ENCODE assay signal across 8 cellular contexts in the genomic region with DNA sequence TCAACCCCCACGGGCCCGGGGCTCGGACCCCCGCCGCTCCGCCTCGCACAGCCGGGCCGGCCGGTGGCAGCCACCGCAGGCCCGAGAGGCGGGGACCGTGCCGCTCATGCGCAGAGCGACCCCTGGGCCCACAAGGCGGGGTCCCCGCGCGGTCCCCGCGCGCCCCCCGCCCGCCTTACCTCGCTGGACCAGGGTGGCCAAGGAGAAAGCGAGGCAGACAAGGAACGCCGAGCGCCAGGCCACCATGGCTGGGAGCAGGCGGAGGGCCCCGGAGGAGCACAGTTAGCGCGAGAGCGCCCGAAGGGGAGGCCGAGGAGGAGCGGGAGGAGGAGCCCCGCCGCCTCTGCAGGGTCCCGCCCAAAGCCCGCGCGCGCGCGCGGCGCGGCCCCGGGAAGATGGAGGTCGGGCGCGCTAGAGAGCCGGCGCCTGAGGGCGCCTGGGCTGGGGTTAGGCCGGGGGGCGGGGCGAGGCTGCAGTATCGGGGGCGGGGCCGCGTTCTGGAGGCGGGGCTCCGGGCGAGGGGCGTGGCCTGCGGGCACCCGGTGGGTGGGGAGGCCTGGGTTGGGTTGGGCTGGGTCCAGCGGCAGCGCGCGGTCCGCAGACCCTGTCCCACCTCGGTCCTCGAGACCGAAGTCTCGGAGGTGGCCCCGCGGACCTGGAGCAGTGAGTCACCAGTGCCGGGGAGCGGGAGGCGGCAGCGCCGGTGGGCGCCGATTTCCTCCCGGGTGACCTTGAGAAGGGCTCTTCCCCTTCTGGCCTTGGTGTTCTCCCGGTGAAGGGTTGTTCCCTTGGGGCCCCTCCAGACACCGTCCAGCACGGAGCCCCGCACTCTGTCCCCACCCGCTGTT.
A peak's percentile ranks its signal among the peaks of the same experiment; 100 is the strongest.
DNase-seq lines count a peak whose midpoint lies in the region; ATAC-seq and TF ChIP-seq lines count a peak whose summit lies in the region.

A gene with protein sequence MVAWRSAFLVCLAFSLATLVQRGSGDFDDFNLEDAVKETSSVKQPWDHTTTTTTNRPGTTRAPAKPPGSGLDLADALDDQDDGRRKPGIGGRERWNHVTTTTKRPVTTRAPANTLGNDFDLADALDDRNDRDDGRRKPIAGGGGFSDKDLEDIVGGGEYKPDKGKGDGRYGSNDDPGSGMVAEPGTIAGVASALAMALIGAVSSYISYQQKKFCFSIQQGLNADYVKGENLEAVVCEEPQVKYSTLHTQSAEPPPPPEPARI (minus strand): TSS at position 326 of the 848 bp plus-strand sequence. CDS start 80 bp downstream, at position 246.

- no peak for TF ChIP-seq CTCF in AG09309 (IDR thresholded peaks at IDR 0.05; ENCODE audit: control insufficient read depth, insufficient read depth, low read depth, low read length, missing control alignments)

- ATAC-seq in GM19023 (IDR thresholded peaks at IDR 0.05; ENCODE audit: unreplicated experiment) (peak; percentile 88), HG03175 (IDR thresholded peaks at IDR 0.05; ENCODE audit: unreplicated experiment) (peak; percentile 90)
- peak; percentile 95 for ATAC-seq in activated CD4-positive, CD25-positive, alpha-beta regulatory T cell treated with anti-CD3 and anti-CD28 coated beads, Interleukin-2, amount 50 U/mL, for 24 hours

- H3K4me3 ChIP-seq in AG09309 (ENCODE audit: control insufficient read depth, low read depth, low read length): peak within 1 kb of the TSS; percentile 63

- DNase-seq in AG09309 (ENCODE audit: low read depth): peak; percentile 34
- DNase-seq in NCI-H345 treated with DMSO at 0.1 percent for 48 hours (lab: John Stamatoyannopoulos, UW; ENCODE audit: unreplicated experiment): peak; percentile 66
- peak; percentile 83 for DNase-seq in central memory CD4-positive, alpha-beta T cell
- peak; percentile 93 for DNase-seq in islet precursor cell
- DNase-seq in stimulated activated CD4-positive, alpha-beta T cell treated with anti-CD3 and anti-CD28 coated beads, Interleukin-12 subunit alpha, Interleukin-12 subunit beta, amount 100 ng/mL, for 24 hours (ENCODE audit: low read depth in 2 of 2): peak; percentile 77 to 82

Comparison
In these comparisons a context has a peak if more than half of its experiments do, and no peak if none do; other contexts are left out.
1. Peak in every context shown above with its lines: DNase-seq, ATAC-seq and H3K4me3 ChIP-seq.
2. DNase-seq: peak in every context shown above with its lines; median percentile 93 in islet precursor cell; 83 in central memory CD4-positive, alpha-beta T cell; 80 in stimulated activated CD4-positive, alpha-beta T cell treated with anti-CD3 and anti-CD28 coated beads, Interleukin-12 subunit alpha, Interleukin-12 subunit beta, amount 100 ng/mL, for 24 hours; 66 in NCI-H345 treated with DMSO at 0.1 percent for 48 hours; 34 in AG09309.